Comparison of ENCODE assay signal across 1 cellular context in the genomic region with DNA sequence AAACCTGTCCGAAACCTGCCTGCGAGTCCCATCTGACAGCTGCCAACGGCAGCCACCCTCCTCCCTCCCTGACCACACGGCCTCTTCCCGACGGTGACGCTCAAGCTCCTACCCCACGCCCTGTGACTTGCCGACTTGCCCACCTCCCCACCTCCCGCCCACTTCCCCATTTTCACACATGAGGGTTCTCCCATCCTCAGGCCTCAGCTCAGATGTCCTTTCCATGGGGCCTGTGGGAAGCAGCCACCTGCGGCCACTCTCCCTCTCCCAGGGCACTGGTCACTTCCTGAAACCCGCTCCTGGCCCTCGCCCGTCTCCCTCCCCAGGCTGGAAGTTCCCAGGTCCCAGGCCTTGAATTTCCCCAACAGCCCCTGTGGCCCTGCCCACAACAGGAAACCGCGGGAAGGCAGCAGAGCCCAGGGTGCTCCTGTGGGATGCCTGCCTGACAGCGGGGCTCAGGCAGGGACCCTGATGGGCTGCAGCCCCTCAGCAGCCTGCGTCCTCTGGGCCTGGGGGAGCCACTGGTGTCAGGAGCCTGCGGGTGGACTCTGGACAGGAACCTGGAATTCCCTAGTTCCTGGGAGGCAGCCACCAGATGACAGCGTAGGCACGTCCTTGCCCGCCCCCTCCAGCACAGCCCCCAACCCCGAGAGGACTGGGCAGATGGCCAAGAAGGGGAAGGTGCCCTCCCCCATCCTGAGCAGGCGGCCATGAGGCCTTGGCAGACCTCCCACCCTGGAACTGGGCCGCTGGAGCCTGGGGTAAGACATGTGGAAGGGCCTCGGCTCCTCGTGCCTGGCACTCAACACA.
A peak's percentile ranks its signal among the peaks of the same experiment; 100 is the strongest.
TF ChIP-seq lines count a peak whose summit lies in the region.

No MANE protein-coding gene starts in this region.

TF ChIP-seq in HEK293, 187 proteins besides CTCF, POLR2A, EP300 and RAD21 (continued from another document and continues in another):
- TF ChIP-seq ZFP37 (tag by site-specific recombination; IDR thresholded peaks at IDR 0.05) = no peak
- no peak for TF ChIP-seq ZNF48 (tag by site-specific recombination; IDR thresholded peaks at IDR 0.05)
- no peak for TF ChIP-seq ZNF549 (tag by site-specific recombination; IDR thresholded peaks at IDR 0.05)
- TF ChIP-seq ZBTB20 (tag by site-specific recombination; IDR thresholded peaks at IDR 0.05) = no peak; the same call in 1 of the 2 replicates
- TF ChIP-seq, protein P1, sequence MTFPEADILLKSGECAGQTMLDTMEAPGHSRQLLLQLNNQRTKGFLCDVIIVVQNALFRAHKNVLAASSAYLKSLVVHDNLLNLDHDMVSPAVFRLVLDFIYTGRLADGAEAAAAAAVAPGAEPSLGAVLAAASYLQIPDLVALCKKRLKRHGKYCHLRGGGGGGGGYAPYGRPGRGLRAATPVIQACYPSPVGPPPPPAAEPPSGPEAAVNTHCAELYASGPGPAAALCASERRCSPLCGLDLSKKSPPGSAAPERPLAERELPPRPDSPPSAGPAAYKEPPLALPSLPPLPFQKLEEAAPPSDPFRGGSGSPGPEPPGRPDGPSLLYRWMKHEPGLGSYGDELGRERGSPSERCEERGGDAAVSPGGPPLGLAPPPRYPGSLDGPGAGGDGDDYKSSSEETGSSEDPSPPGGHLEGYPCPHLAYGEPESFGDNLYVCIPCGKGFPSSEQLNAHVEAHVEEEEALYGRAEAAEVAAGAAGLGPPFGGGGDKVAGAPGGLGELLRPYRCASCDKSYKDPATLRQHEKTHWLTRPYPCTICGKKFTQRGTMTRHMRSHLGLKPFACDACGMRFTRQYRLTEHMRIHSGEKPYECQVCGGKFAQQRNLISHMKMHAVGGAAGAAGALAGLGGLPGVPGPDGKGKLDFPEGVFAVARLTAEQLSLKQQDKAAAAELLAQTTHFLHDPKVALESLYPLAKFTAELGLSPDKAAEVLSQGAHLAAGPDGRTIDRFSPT (tag by site-specific recombination; IDR thresholded peaks at IDR 0.05) = no peak
- TF ChIP-seq, protein P2, sequence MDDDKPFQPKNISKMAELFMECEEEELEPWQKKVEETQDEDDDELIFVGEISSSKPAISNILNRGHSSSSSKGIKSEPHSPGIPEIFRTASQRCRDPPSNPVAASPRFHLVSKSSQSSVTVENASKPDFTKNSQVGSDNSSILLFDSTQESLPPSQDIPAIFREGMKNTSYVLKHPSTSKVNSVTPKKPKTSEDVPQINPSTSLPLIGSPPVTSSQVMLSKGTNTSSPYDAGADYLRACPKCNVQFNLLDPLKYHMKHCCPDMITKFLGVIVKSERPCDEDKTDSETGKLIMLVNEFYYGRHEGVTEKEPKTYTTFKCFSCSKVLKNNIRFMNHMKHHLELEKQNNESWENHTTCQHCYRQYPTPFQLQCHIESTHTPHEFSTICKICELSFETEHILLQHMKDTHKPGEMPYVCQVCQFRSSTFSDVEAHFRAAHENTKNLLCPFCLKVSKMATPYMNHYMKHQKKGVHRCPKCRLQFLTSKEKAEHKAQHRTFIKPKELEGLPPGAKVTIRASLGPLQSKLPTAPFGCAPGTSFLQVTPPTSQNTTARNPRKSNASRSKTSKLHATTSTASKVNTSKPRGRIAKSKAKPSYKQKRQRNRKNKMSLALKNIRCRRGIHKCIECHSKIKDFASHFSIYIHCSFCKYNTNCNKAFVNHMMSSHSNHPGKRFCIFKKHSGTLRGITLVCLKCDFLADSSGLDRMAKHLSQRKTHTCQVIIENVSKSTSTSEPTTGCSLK (tag by site-specific recombination; IDR thresholded peaks at IDR 0.05) = no peak
- TF ChIP-seq GFI1B (tag by site-specific recombination; IDR thresholded peaks at IDR 0.05) = no peak
- no peak for TF ChIP-seq ZBTB21 (tag by site-specific recombination; IDR thresholded peaks at IDR 0.05)
- peak; percentile 54; the same call in 1 of the 2 replicates for TF ChIP-seq SCRT2 (tag by site-specific recombination; IDR thresholded peaks at IDR 0.05)
- no peak for TF ChIP-seq ZNF501 (tag by site-specific recombination; IDR thresholded peaks at IDR 0.05)
- TF ChIP-seq, protein P3, sequence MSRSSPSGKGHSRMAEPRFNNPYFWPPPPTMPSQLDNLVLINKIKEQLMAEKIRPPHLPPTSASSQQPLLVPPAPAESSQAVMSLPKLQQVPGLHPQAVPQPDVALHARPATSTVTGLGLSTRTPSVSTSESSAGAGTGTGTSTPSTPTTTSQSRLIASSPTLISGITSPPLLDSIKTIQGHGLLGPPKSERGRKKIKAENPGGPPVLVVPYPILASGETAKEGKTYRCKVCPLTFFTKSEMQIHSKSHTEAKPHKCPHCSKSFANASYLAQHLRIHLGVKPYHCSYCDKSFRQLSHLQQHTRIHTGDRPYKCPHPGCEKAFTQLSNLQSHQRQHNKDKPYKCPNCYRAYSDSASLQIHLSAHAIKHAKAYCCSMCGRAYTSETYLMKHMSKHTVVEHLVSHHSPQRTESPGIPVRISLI (tag by site-specific recombination; IDR thresholded peaks at IDR 0.05) = no peak
- no peak for TF ChIP-seq ZNF423 (tag by site-specific recombination; IDR thresholded peaks at IDR 0.05)
- TF ChIP-seq, protein P4, sequence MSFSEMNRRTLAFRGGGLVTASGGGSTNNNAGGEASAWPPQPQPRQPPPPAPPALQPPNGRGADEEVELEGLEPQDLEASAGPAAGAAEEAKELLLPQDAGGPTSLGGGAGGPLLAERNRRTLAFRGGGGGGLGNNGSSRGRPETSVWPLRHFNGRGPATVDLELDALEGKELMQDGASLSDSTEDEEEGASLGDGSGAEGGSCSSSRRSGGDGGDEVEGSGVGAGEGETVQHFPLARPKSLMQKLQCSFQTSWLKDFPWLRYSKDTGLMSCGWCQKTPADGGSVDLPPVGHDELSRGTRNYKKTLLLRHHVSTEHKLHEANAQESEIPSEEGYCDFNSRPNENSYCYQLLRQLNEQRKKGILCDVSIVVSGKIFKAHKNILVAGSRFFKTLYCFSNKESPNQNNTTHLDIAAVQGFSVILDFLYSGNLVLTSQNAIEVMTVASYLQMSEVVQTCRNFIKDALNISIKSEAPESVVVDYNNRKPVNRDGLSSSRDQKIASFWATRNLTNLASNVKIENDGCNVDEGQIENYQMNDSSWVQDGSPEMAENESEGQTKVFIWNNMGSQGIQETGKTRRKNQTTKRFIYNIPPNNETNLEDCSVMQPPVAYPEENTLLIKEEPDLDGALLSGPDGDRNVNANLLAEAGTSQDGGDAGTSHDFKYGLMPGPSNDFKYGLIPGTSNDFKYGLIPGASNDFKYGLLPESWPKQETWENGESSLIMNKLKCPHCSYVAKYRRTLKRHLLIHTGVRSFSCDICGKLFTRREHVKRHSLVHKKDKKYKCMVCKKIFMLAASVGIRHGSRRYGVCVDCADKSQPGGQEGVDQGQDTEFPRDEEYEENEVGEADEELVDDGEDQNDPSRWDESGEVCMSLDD (tag by site-specific recombination; IDR thresholded peaks at IDR 0.05) = no peak
- no peak for TF ChIP-seq ZNF112 (tag by site-specific recombination; IDR thresholded peaks at IDR 0.05)
- TF ChIP-seq, protein P5, sequence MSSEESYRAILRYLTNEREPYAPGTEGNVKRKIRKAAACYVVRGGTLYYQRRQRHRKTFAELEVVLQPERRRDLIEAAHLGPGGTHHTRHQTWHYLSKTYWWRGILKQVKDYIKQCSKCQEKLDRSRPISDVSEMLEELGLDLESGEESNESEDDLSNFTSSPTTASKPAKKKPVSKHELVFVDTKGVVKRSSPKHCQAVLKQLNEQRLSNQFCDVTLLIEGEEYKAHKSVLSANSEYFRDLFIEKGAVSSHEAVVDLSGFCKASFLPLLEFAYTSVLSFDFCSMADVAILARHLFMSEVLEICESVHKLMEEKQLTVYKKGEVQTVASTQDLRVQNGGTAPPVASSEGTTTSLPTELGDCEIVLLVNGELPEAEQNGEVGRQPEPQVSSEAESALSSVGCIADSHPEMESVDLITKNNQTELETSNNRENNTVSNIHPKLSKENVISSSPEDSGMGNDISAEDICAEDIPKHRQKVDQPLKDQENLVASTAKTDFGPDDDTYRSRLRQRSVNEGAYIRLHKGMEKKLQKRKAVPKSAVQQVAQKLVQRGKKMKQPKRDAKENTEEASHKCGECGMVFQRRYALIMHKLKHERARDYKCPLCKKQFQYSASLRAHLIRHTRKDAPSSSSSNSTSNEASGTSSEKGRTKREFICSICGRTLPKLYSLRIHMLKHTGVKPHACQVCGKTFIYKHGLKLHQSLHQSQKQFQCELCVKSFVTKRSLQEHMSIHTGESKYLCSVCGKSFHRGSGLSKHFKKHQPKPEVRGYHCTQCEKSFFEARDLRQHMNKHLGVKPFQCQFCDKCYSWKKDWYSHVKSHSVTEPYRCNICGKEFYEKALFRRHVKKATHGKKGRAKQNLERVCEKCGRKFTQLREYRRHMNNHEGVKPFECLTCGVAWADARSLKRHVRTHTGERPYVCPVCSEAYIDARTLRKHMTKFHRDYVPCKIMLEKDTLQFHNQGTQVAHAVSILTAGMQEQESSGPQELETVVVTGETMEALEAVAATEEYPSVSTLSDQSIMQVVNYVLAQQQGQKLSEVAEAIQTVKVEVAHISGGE (tag by site-specific recombination; conservative IDR thresholded peaks at IDR 0.05; ENCODE audit: low read depth) = no peak
- TF ChIP-seq, protein P6, sequence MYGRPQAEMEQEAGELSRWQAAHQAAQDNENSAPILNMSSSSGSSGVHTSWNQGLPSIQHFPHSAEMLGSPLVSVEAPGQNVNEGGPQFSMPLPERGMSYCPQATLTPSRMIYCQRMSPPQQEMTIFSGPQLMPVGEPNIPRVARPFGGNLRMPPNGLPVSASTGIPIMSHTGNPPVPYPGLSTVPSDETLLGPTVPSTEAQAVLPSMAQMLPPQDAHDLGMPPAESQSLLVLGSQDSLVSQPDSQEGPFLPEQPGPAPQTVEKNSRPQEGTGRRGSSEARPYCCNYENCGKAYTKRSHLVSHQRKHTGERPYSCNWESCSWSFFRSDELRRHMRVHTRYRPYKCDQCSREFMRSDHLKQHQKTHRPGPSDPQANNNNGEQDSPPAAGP (tag by site-specific recombination; IDR thresholded peaks at IDR 0.05) = no peak
- TF ChIP-seq ZNF701 (tag by site-specific recombination; IDR thresholded peaks at IDR 0.05) = no peak
- TF ChIP-seq ZNF610 (tag by site-specific recombination; IDR thresholded peaks at IDR 0.05; ENCODE audit: borderline replicate concordance) = no peak
- TF ChIP-seq ZBTB48 (tag by site-specific recombination; IDR thresholded peaks at IDR 0.05) = no peak
- TF ChIP-seq, protein P7, sequence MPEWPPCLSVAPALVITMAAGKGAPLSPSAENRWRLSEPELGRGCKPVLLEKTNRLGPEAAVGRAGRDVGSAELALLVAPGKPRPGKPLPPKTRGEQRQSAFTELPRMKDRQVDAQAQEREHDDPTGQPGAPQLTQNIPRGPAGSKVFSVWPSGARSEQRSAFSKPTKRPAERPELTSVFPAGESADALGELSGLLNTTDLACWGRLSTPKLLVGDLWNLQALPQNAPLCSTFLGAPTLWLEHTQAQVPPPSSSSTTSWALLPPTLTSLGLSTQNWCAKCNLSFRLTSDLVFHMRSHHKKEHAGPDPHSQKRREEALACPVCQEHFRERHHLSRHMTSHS (tag by site-specific recombination; IDR thresholded peaks at IDR 0.05) = no peak
- no peak for TF ChIP-seq OSR2 (tag by site-specific recombination; IDR thresholded peaks at IDR 0.05)
- TF ChIP-seq, protein P8, sequence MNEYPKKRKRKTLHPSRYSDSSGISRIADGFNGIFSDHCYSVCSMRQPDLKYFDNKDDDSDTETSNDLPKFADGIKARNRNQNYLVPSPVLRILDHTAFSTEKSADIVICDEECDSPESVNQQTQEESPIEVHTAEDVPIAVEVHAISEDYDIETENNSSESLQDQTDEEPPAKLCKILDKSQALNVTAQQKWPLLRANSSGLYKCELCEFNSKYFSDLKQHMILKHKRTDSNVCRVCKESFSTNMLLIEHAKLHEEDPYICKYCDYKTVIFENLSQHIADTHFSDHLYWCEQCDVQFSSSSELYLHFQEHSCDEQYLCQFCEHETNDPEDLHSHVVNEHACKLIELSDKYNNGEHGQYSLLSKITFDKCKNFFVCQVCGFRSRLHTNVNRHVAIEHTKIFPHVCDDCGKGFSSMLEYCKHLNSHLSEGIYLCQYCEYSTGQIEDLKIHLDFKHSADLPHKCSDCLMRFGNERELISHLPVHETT (tag by site-specific recombination; IDR thresholded peaks at IDR 0.05) = no peak
- TF ChIP-seq, protein P9, sequence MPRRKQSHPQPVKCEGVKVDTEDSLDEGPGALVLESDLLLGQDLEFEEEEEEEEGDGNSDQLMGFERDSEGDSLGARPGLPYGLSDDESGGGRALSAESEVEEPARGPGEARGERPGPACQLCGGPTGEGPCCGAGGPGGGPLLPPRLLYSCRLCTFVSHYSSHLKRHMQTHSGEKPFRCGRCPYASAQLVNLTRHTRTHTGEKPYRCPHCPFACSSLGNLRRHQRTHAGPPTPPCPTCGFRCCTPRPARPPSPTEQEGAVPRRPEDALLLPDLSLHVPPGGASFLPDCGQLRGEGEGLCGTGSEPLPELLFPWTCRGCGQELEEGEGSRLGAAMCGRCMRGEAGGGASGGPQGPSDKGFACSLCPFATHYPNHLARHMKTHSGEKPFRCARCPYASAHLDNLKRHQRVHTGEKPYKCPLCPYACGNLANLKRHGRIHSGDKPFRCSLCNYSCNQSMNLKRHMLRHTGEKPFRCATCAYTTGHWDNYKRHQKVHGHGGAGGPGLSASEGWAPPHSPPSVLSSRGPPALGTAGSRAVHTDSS (tag by site-specific recombination; IDR thresholded peaks at IDR 0.05) = no peak
- TF ChIP-seq ZNF19 (tag by site-specific recombination; IDR thresholded peaks at IDR 0.05; ENCODE audit: low read depth) = no peak
- TF ChIP-seq ZNF514 (tag by site-specific recombination; IDR thresholded peaks at IDR 0.05) = no peak
- peak; percentile 84 for TF ChIP-seq ZFHX2 (tag by site-specific recombination; conservative IDR thresholded peaks at IDR 0.05)
- TF ChIP-seq SP2 (tag by site-specific recombination; IDR thresholded peaks at IDR 0.05) = 0 out of 2 replicates have a peak, but pooled peaks have one; percentile 6
- TF ChIP-seq ZNF624 (tag by site-specific recombination; IDR thresholded peaks at IDR 0.05) = no peak
- TF ChIP-seq ZNF777 (tag by site-specific recombination; IDR thresholded peaks at IDR 0.05; ENCODE audit: borderline replicate concordance) = no peak
- no peak for TF ChIP-seq ZNF239 (tag by site-specific recombination; IDR thresholded peaks at IDR 0.05)
- no peak for TF ChIP-seq ZNF169 (tag by site-specific recombination; IDR thresholded peaks at IDR 0.05)
- no peak for TF ChIP-seq SALL2 (tag by site-specific recombination; IDR thresholded peaks at IDR 0.05; ENCODE audit: borderline replicate concordance)
- TF ChIP-seq ZNF121 (tag by site-specific recombination; IDR thresholded peaks at IDR 0.05) = no peak
- TF ChIP-seq ZNF114 (tag by site-specific recombination; IDR thresholded peaks at IDR 0.05) = no peak
